26 cellular contexts compared by ENCODE assay signal in the genomic region with DNA sequence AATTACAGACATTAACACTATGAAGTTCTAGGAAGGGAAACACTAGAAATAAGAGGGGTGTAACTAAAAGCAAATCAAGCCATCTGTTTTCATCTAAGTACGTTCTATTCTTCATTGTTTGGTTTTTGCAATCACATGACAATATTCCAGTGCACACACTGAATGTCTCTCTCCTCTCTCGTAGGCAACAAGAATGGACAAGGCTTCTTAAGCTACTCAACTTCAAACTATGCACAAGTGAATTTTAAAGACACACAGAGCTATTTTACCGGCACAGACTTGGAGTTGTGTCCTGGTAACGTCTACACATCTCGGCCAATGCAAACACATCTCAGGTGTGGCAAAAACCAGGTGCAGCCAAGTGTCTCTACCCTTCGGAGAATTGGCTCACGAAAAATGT.
"Had no signal": no experiment of that assay in that cellular context is flagged by ENCODE, and none has a peak within 500 bp of the region (broad histone marks: within the 10 kb centered on the region; RNA-seq: fewer than 3 reads in every experiment).

No MANE protein-coding gene starts in this region.

- H3K27ac ChIP-seq: left ventricle myocardium inferior, ovary, sigmoid colon, spleen, suprapubic skin, thoracic aorta, tibial artery, uterus had no signal

- H3K9me3 ChIP-seq: left ventricle myocardium inferior, mucosa of descending colon, ovary, sigmoid colon, suprapubic skin, thoracic aorta, tibial artery, uterus had no signal

- H3K27me3 Mint-ChIP-seq: progenitor cell of endocrine pancreas, type B pancreatic cell had no signal

- H3K4me1 Mint-ChIP-seq: immature natural killer cell; memory B cell; naive thymus-derived CD4-positive, alpha-beta T cell; stimulated activated effector memory CD8-positive, alpha-beta T cell treated with anti-CD3 and anti-CD28 coated beads, Interleukin-12 subunit alpha, Interleukin-12 subunit beta, amount 100 ng/mL, for 72 hours had no signal

- H3K27me3 ChIP-seq: ovary, spleen, suprapubic skin, tibial artery, uterus had no signal

- H3K27ac Mint-ChIP-seq: immature natural killer cell; memory B cell; naive thymus-derived CD4-positive, alpha-beta T cell; natural killer cell treated with Interleukin-12 subunit alpha and Interleukin-12 subunit beta and Interleukin-15 and Interleukin-18, amount 100 ng/mL, for 72 hours; progenitor cell of endocrine pancreas; stimulated activated effector memory CD8-positive, alpha-beta T cell treated with anti-CD3 and anti-CD28 coated beads, Interleukin-12 subunit alpha, Interleukin-12 subunit beta, amount 100 ng/mL, for 72 hours; stimulated activated naive CD8-positive, alpha-beta T cell treated with anti-CD3 and anti-CD28 coated beads, Interleukin-15, Interleukin-2, amounts not matched to agents 100 ng/mL and 50 ng/mL, for 24 hours; type B pancreatic cell had no signal

- FAIRE-seq: islet of Langerhans, small intestine had no signal

- H3K36me3 ChIP-seq: left ventricle myocardium inferior, ovary, sigmoid colon, spleen, suprapubic skin, thoracic aorta, tibial artery, uterus had no signal

- H3K36me3 Mint-ChIP-seq: memory B cell; stimulated activated effector memory CD8-positive, alpha-beta T cell treated with anti-CD3 and anti-CD28 coated beads, Interleukin-12 subunit alpha, Interleukin-12 subunit beta, amount 100 ng/mL, for 72 hours; type B pancreatic cell had no signal

- H3K4me1 ChIP-seq: left ventricle myocardium inferior, sigmoid colon, spleen, suprapubic skin, tibial artery, uterus had no signal

- H3K4me3 ChIP-seq: left ventricle myocardium inferior, lung, mucosa of descending colon, ovary, sigmoid colon, spleen, suprapubic skin, thoracic aorta, tibial artery, uterus had no signal

- H3K4me3 Mint-ChIP-seq: immature natural killer cell; memory B cell; naive thymus-derived CD4-positive, alpha-beta T cell; natural killer cell treated with Interleukin-12 subunit alpha and Interleukin-12 subunit beta and Interleukin-15 and Interleukin-18, amount 100 ng/mL, for 72 hours; stimulated activated effector memory CD8-positive, alpha-beta T cell treated with anti-CD3 and anti-CD28 coated beads, Interleukin-12 subunit alpha, Interleukin-12 subunit beta, amount 100 ng/mL, for 72 hours; stimulated activated naive CD8-positive, alpha-beta T cell treated with anti-CD3 and anti-CD28 coated beads, Interleukin-15, Interleukin-2, amounts not matched to agents 100 ng/mL and 50 ng/mL, for 24 hours; type B pancreatic cell had no signal

- DNase-seq: hypothalamus; immature natural killer cell; left ventricle myocardium inferior; midbrain; mucosa of descending colon; naive thymus-derived CD4-positive, alpha-beta T cell; ovary; retina; right cardiac atrium; sigmoid colon; small intestine; spleen; stimulated activated CD4-positive, alpha-beta T cell treated with anti-CD3 and anti-CD28 coated beads, Interleukin-4, amount 100 ng/mL, for 24 hours; stimulated activated naive CD4-positive, alpha-beta T cell; tibial artery; uterus had no signal

- ATAC-seq: mucosa of descending colon; naive thymus-derived CD4-positive, alpha-beta T cell; natural killer cell treated with Interleukin-12 subunit alpha and Interleukin-12 subunit beta and Interleukin-15 and Interleukin-18, amount 100 ng/mL, for 72 hours; right cardiac atrium; stimulated activated effector memory CD8-positive, alpha-beta T cell treated with anti-CD3 and anti-CD28 coated beads, Interleukin-12 subunit alpha, Interleukin-12 subunit beta, amount 100 ng/mL, for 72 hours had no signal
